In genomic region chr11:83914995-83915394, GRCh38 we compare ENCODE assay signal across 30 cellular contexts.
"Had no signal": no experiment of that assay in that cellular context is flagged by ENCODE, and none has a peak within 500 bp of the region (broad histone marks: within the 10 kb centered on the region; RNA-seq: fewer than 3 reads in every experiment).

No MANE protein-coding gene starts in this region.

- ATAC-seq: activated CD8-positive, alpha-beta T cell treated with anti-CD3 and anti-CD28 coated beads for 36 hours; activated naive CD4-positive, alpha-beta T cell treated with anti-CD3 and anti-CD28 coated beads, Interleukin-2, amount 50 U/mL, for 72 hours; activated T-cell treated with anti-CD3 and anti-CD28 coated beads, Interleukin-2, amount 50 U/mL, for 4 hours; activated T-cell treated with anti-CD3 and anti-CD28 coated beads, Interleukin-2, amount 50 U/mL, for 72 hours; activated T-helper 17 cell treated with anti-CD3 and anti-CD28 coated beads, Interleukin-2, amount 50 U/mL, for 72 hours; T-cell; T-helper 17 cell had no signal

- H3K27me3 ChIP-seq: adrenal gland, ascending aorta, cardiac muscle cell had no signal

- DNase-seq: activated B cell treated with CpG ODN at 0.5 μM for 24 hours; activated CD4-positive, alpha-beta memory T cell treated with anti-CD3 and anti-CD28 coated beads for 36 hours; activated CD4-positive, alpha-beta T cell treated with anti-CD3 and anti-CD28 coated beads for 4 hours; activated CD4-positive, alpha-beta T cell treated with anti-CD3 and anti-CD28 coated beads, Interleukin-2, amount 10 ng/mL, durations not matched to agents 24 days and 14 days; activated CD4-positive, alpha-beta T cell treated with anti-CD3 and anti-CD28 coated beads, Interleukin-2, amount 50 U/mL, for 1 hour; activated CD4-positive, alpha-beta T cell treated with anti-CD3 and anti-CD28 coated beads, Interleukin-2, amount 50 U/mL, for 4 hours; activated CD4-positive, CD25-positive, alpha-beta regulatory T cell treated with anti-CD3 and anti-CD28 coated beads, Interleukin-2, amount 50 U/mL, for 72 hours; activated CD8-positive, alpha-beta memory T cell treated with anti-CD3 and anti-CD28 coated beads, Interleukin-2, amount 50 U/mL, for 4 hours; activated CD8-positive, alpha-beta T cell treated with anti-CD3 and anti-CD28 coated beads for 36 hours; activated effector memory CD4-positive, alpha-beta T cell treated with anti-CD3 and anti-CD28 coated beads, Interleukin-2, amount 50 U/mL, for 16 hours; activated gamma-delta T cell treated with Interleukin-2 at 50 U/mL for 16 hours; activated naive CD4-positive, alpha-beta T cell; activated naive CD4-positive, alpha-beta T cell treated with anti-CD3 and anti-CD28 coated beads for 36 hours; activated naive CD4-positive, alpha-beta T cell treated with anti-CD3 and anti-CD28 coated beads, Interleukin-2, amount 50 U/mL, for 16 hours; activated naive CD8-positive, alpha-beta T cell treated with anti-CD3 and anti-CD28 coated beads for 36 hours; activated T-cell treated with anti-CD3 and anti-CD28 coated beads for 4 hours; activated T-cell treated with anti-CD3 and anti-CD28 coated beads, Interleukin-2, amount 50 U/mL, for 1 hour; activated T-cell treated with anti-CD3 and anti-CD28 coated beads, Interleukin-2, amount 50 U/mL, for 4 hours; activated T-cell treated with anti-CD3 and anti-CD28 coated beads, Interleukin-2, amount 50 U/mL, for 72 hours; adrenal gland; amniotic stem cell; central memory CD4-positive, alpha-beta T cell; T-cell; T-helper 17 cell; T1000 had no signal

- H3K27ac ChIP-seq: adrenal gland, ascending aorta, cardiac muscle cell, VCaP had no signal

- H3K9me3 ChIP-seq: adrenal gland, ascending aorta had no signal

- H3K4me3 ChIP-seq: adrenal gland, ascending aorta, cardiac muscle cell had no signal

- H3K36me3 ChIP-seq: adrenal gland, ascending aorta, cardiac muscle cell had no signal
